Comparison of ENCODE assay signal across 2 cellular contexts in the genomic region with DNA sequence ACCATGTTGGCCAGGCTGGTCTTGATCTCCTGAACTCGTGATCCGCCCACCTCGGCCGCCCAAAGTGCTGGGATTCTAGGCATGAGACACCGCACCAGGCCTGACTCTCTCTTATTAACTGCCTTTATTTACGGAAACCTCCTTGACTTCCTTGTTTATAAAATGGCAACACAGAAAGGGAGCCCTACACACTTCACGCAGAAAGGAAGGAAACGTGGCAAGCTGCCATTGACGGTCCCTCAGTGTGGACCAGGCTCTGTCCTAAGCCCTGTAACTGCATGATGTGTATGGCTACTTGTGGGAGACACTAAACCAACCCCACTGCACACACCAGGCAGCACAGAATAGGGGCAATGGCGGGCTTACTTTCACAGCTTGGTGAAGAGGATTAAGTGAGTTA.
TF ChIP-seq lines count a peak whose summit lies in the region.

No MANE protein-coding gene starts in this region.

TF ChIP-seq in liver, 16 proteins besides CTCF, POLR2A, EP300 and RAD21:
- no peak for TF ChIP-seq TAF1 (conservative IDR thresholded peaks at IDR 0.05)

TF ChIP-seq in HepG2, 621 proteins besides CTCF, POLR2A, EP300 and RAD21:
- TF ChIP-seq CBX5 (CRISPR knock-in tag; IDR thresholded peaks at IDR 0.05; ENCODE audit: borderline replicate concordance) = no peak
- no peak for TF ChIP-seq PHF8 (CRISPR knock-in tag; IDR thresholded peaks at IDR 0.05)
- no peak for TF ChIP-seq REL (CRISPR knock-in tag; conservative IDR thresholded peaks at IDR 0.05)
